ENCODE assay signal across 8 cellular contexts in the genomic region with DNA sequence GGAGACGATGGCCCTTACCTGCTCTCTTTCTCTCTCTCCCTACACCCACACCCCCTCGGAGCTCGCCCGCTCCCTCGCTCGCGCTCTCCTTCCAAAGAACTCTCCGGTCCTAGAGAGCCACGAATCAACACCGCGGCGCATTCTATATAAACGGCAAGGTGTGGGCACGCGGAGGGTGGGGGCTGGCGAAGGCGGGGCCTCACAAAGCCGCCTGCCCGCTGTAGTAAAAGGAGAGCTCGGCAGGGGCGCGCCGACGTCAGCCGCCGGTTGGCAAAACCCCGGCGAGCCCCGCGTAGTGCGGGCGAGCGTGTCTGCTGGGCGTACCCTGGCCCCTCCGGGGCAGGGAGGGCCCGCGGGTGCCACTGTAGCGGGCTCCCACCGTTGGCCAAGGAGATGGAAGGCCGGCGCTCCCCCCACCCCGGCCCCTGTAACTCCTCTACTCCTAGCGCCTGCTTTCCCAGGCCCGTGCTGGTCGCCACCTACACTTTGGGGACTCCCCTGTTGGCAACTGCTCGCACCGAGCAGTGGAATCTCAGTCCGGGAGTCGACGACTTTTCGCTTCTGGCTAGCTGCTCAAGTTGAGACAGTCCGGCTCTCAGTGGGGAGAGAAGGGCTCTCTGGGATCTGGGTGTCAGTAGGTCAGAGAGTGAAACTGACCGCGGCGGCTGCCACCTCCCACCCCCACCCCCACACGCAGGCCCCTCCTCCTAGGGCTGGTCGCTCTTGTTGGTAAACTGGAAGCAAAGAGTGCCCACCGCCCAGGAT.
DNase-seq lines count a peak whose midpoint lies in the region; ATAC-seq and TF ChIP-seq lines count a peak whose summit lies in the region.

No MANE protein-coding gene starts in this region.

- H3K4me3 Mint-ChIP-seq in natural killer cell: peak overlapping the region; percentile 95

- peak overlapping the region; percentile 36 to 57 for H3K4me3 ChIP-seq in Panc1 (ENCODE audit: low read depth in 2 of 2, low read length in 2 of 2)

- ATAC-seq in Panc1 (peak; percentile 65), esophagus mucosa (peak; percentile 23), natural killer cell (peak in 2 of 3 donors; percentile 77 to 79), HG03565 (IDR thresholded peaks at IDR 0.05; ENCODE audit: unreplicated experiment) (no peak), HG03280 (IDR thresholded peaks at IDR 0.05; ENCODE audit: unreplicated experiment) (no peak), GM18907 (IDR thresholded peaks at IDR 0.05; ENCODE audit: unreplicated experiment) (no peak)

- H3K27ac Mint-ChIP-seq in natural killer cell: peak overlapping the region in 1 of 2 donors; percentile 63

- intact Hi-C loops in Panc1 (cut with micrococcal nuclease; ENCODE audit: unreplicated experiment): loop anchor here (10.0 kb wide), 1 partner anchor 350 kb away; no protein-coding TSS in a partner anchor
- intact Hi-C loops in natural killer cell (cut with micrococcal nuclease): no loop called here

- H3K4me1 ChIP-seq in Panc1 (ENCODE audit: control insufficient read depth, insufficient read depth, low read length): no peaks in the 10 kb centered on the region; the same call in 1 of the 2 replicates

- TF ChIP-seq CTCF in Panc1 (IDR thresholded peaks at IDR 0.05) (no peak), natural killer cell (IDR thresholded peaks at IDR 0.05) (no peak)

- peaks cover 0 to 2% of the 10 kb centered on the region in 2 donors for H3K9me3 Mint-ChIP-seq in natural killer cell

- BruUV-seq in Panc1 (replicated peaks; lab: Mats Ljungman, UMichigan): no TSS peak

- no peaks in the 10 kb centered on the region for H3K36me3 ChIP-seq in Panc1 (ENCODE audit: control insufficient read depth, insufficient read depth, low read length)

- H3K27ac ChIP-seq in Panc1 (ENCODE audit: low read length): no peak overlapping the region

- H3K27me3 ChIP-seq in Panc1 (ENCODE audit: control insufficient read depth, insufficient read depth, low read length): peaks cover 26% of the 10 kb centered on the region

- no peaks in the 10 kb centered on the region for H3K36me3 Mint-ChIP-seq in natural killer cell

- CTCF ChIA-PET in Panc1 (lab: Charles Lee): no interaction called here

- peaks cover 20 to 38% of the 10 kb centered on the region in 2 donors for H3K27me3 Mint-ChIP-seq in natural killer cell (ENCODE audit: low read depth in 2 of 2)

- POLR2A ChIA-PET in Panc1 (lab: Charles Lee): no interaction called here

- H3K4me1 Mint-ChIP-seq in natural killer cell: peaks cover 4 to 16% of the 10 kb centered on the region in 2 donors

- H3K9me3 ChIP-seq in Panc1 (ENCODE audit: control insufficient read depth, insufficient read depth, low read depth, low read length): no peaks in the 10 kb centered on the region

- DNase-seq in NCI-H524 (lab: John Stamatoyannopoulos, UW) (peak; percentile 5 to 30), NCI-H524 treated with DMSO at 0.1 percent for 48 hours (lab: John Stamatoyannopoulos, UW) (no peak), Panc1 (ENCODE audit: low read depth, low spot score) (no peak), natural killer cell (no peak)

- in situ Hi-C loops in Panc1 (cut with HindIII; ENCODE audit: low pct_unique_long_range_greater_than_20kb, low sequenced_read_pairs): no loop called here

Comparison
In these comparisons a context has a peak if more than half of its experiments do, and no peak if none do; other contexts are left out.
1. DNase-seq: peak in NCI-H524 (2 of 2); none in NCI-H524 treated with DMSO at 0.1 percent for 48 hours (single experiment), Panc1 (single experiment) and natural killer cell (single experiment).
2. ATAC-seq: peak in Panc1 (single experiment), esophagus mucosa (single experiment) and natural killer cell (2 of 3); none in HG03565 (single experiment), HG03280 (single experiment) and GM18907 (single experiment).